In the genomic region with DNA sequence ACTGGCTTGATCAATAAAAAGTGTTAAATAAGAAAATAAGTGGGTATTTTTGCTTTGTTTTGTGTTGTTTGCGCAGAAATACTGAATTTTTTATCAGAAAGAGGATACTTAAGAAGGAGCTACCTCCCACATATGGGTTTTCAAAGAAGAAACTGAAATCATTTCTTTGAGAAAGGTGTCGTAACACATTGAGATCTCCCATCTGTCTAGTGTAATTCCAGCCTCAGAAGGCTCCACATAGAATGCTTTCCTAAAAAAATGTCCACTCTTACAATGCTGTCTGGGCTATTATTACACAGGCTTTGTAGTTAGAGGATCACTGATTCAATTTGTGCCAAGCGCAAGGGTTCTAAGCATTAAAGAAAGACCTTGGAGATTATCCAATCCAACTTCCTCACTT, we compare ENCODE assay signal across 28 cellular contexts.
"Had no signal": no experiment of that assay in that cellular context is flagged by ENCODE, and none has a peak within 500 bp of the region (broad histone marks: within the 10 kb centered on the region; RNA-seq: fewer than 3 reads in every experiment).

No MANE protein-coding gene starts in this region.

- H3K27me3 ChIP-seq: left lung, pancreas, stomach, suprapubic skin, tibial artery, upper lobe of right lung had no signal

- H3K9me3 ChIP-seq: left lung, lower lobe of right lung, mucosa of descending colon, pancreas, prostate gland, stomach, suprapubic skin, thoracic aorta, tibial artery, upper lobe of right lung had no signal

- H3K4me3 ChIP-seq: left lung, lower lobe of right lung, mucosa of descending colon, pancreas, prostate gland, skin epidermis, stomach, suprapubic skin, thoracic aorta, tibial artery, upper lobe of right lung had no signal

- H3K4me1 ChIP-seq: left lung, lower lobe of right lung, pancreas, prostate gland, stomach, suprapubic skin, tibial artery, upper lobe of right lung had no signal

- DNase-seq: hippocampal formation; kidney; left colon; left lung; lower lobe of right lung; mammary epithelial cell; mesendoderm; mucosa of descending colon; naive thymus-derived CD8-positive, alpha-beta T cell; nucleus accumbens; pancreas; posterior cingulate gyrus; retina; right cardiac atrium; stimulated activated CD4-positive, alpha-beta T cell treated with anti-CD3 and anti-CD28 coated beads, Interleukin-12 subunit alpha, Interleukin-12 subunit beta, amount 100 ng/mL, for 4 hours; stimulated activated CD4-positive, alpha-beta T cell treated with anti-CD3 and anti-CD28 coated beads, Interleukin-15, amount 100 ng/mL, for 24 hours; stimulated activated CD4-positive, alpha-beta T cell treated with anti-CD3 and anti-CD28 coated beads, Interleukin-2, amount 100 ng/mL, for 24 hours; stimulated activated CD4-positive, alpha-beta T cell treated with anti-CD3 and anti-CD28 coated beads, Interleukin-4, amount 100 ng/mL, for 1 hour; stimulated activated naive B cell treated with anti-CD40 and anti-IgM and Interleukin-4, amounts not matched to agents 10 μg/mL and 1 μg/mL and 100 μg/mL, for 72 hours; stimulated activated naive CD8-positive, alpha-beta T cell treated with anti-CD3 and anti-CD28 coated beads, Interleukin-15, Interleukin-2, amounts not matched to agents 100 U/mL and 50 U/mL, for 24 hours; stomach; tibial artery; trophoblast cell; upper lobe of right lung had no signal

- H3K36me3 ChIP-seq: left lung, prostate gland, thoracic aorta had no signal
